1 cellular context compared by ENCODE assay signal in the genomic region with DNA sequence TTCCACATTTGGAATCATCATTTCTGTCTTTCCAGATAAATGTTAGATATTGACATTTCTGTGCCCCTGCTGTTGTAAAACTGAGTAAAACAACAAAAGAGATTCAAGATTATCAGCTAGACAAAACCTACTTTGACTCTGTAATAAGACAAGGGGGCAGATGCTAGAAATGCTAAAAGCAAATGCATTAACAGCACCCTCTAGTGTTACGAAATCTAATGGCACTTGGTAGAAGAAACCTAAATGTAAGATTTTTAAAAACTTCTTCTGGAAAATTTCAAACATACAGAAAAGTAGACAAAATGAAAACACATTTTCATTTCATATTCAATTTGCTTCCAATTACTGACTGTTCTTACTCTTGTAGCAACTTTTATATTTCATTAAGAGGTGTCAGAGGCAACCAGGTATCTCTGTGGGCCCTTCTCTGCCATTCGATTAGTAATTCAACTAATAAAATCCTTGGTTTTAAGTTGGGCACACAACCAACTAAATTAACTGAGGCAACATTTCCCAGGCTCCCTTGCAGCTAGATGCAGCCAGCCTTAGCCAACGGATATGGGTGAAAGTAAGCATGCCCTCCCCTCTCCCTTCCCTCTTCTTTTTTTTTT.
TF ChIP-seq lines count a peak whose summit lies in the region.

No MANE protein-coding gene starts in this region.

TF ChIP-seq in HepG2, 621 proteins besides CTCF, POLR2A, EP300 and RAD21 (continued from another document and continues in another):
- TF ChIP-seq, protein P1, sequence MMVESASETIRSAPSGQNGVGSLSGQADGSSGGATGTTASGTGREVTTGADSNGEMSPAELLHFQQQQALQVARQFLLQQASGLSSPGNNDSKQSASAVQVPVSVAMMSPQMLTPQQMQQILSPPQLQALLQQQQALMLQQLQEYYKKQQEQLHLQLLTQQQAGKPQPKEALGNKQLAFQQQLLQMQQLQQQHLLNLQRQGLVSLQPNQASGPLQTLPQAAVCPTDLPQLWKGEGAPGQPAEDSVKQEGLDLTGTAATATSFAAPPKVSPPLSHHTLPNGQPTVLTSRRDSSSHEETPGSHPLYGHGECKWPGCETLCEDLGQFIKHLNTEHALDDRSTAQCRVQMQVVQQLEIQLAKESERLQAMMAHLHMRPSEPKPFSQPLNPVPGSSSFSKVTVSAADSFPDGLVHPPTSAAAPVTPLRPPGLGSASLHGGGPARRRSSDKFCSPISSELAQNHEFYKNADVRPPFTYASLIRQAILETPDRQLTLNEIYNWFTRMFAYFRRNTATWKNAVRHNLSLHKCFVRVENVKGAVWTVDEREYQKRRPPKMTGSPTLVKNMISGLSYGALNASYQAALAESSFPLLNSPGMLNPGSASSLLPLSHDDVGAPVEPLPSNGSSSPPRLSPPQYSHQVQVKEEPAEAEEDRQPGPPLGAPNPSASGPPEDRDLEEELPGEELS (CRISPR knock-in tag; IDR thresholded peaks at IDR 0.05): no peak
- TF ChIP-seq GZF1 (CRISPR knock-in tag; IDR thresholded peaks at IDR 0.05): no peak
- 0 out of 2 replicates have a peak, but pooled peaks have one; percentile 34 for TF ChIP-seq MED1 (CRISPR knock-in tag; IDR thresholded peaks at IDR 0.05)
- TF ChIP-seq TARDBP (CRISPR knock-in tag; IDR thresholded peaks at IDR 0.05): no peak
- no peak for TF ChIP-seq CREM (IDR thresholded peaks at IDR 0.05)
- TF ChIP-seq CREM (CRISPR knock-in tag; IDR thresholded peaks at IDR 0.05): no peak
- no peak for TF ChIP-seq ZNF33A (CRISPR knock-in tag; IDR thresholded peaks at IDR 0.05; ENCODE audit: borderline replicate concordance)
- no peak for TF ChIP-seq CSRNP1 (CRISPR knock-in tag; IDR thresholded peaks at IDR 0.05)
- no peak for TF ChIP-seq ZMYM4 (CRISPR knock-in tag; IDR thresholded peaks at IDR 0.05)
- TF ChIP-seq ADNP (CRISPR knock-in tag; IDR thresholded peaks at IDR 0.05): no peak
- no peak for TF ChIP-seq SNAPC5 (CRISPR knock-in tag; IDR thresholded peaks at IDR 0.05; ENCODE audit: borderline replicate concordance)
- no peak for TF ChIP-seq TRAFD1 (CRISPR knock-in tag; IDR thresholded peaks at IDR 0.05; ENCODE audit: borderline replicate concordance)
- TF ChIP-seq, protein P2, sequence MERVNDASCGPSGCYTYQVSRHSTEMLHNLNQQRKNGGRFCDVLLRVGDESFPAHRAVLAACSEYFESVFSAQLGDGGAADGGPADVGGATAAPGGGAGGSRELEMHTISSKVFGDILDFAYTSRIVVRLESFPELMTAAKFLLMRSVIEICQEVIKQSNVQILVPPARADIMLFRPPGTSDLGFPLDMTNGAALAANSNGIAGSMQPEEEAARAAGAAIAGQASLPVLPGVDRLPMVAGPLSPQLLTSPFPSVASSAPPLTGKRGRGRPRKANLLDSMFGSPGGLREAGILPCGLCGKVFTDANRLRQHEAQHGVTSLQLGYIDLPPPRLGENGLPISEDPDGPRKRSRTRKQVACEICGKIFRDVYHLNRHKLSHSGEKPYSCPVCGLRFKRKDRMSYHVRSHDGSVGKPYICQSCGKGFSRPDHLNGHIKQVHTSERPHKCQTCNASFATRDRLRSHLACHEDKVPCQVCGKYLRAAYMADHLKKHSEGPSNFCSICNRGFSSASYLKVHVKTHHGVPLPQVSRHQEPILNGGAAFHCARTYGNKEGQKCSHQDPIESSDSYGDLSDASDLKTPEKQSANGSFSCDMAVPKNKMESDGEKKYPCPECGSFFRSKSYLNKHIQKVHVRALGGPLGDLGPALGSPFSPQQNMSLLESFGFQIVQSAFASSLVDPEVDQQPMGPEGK (CRISPR knock-in tag; IDR thresholded peaks at IDR 0.05): 0 out of 2 replicates have a peak, but pooled peaks have one; percentile 22
- no peak for TF ChIP-seq CBX5 (CRISPR knock-in tag; IDR thresholded peaks at IDR 0.05; ENCODE audit: borderline replicate concordance)
- TF ChIP-seq PCBP2 (optimal IDR thresholded peaks at IDR 0.05; ENCODE audit: low read depth, low read length, poor library complexity, severe bottlenecking): no peak
- TF ChIP-seq ZNF460 (CRISPR knock-in tag; IDR thresholded peaks at IDR 0.05; ENCODE audit: borderline replicate concordance): no peak
- TF ChIP-seq ARID3A (IDR thresholded peaks at IDR 0.05; ENCODE audit: low read depth, low read length): peak; percentile 73; the same call in 1 of the 2 replicates
- no peak for TF ChIP-seq NR0B2 (CRISPR knock-in tag; IDR thresholded peaks at IDR 0.05)
- TF ChIP-seq GPN1 (CRISPR knock-in tag; IDR thresholded peaks at IDR 0.05; ENCODE audit: borderline replicate concordance): no peak
- TF ChIP-seq ZSCAN21 (CRISPR knock-in tag; IDR thresholded peaks at IDR 0.05; ENCODE audit: borderline replicate concordance): no peak
- TF ChIP-seq ZFY (CRISPR knock-in tag; IDR thresholded peaks at IDR 0.05): no peak
- TF ChIP-seq ZNF597 (CRISPR knock-in tag; IDR thresholded peaks at IDR 0.05): no peak
- no peak for TF ChIP-seq TOPORS (CRISPR knock-in tag; IDR thresholded peaks at IDR 0.05)
- TF ChIP-seq KDM5B (CRISPR knock-in tag; IDR thresholded peaks at IDR 0.05; ENCODE audit: borderline replicate concordance): no peak
- TF ChIP-seq ZSCAN20 (CRISPR knock-in tag; IDR thresholded peaks at IDR 0.05; ENCODE audit: borderline replicate concordance): no peak
- TF ChIP-seq KDM6A (CRISPR knock-in tag; IDR thresholded peaks at IDR 0.05; ENCODE audit: low read depth): no peak
- TF ChIP-seq GMEB1 (CRISPR knock-in tag; IDR thresholded peaks at IDR 0.05; ENCODE audit: borderline replicate concordance): 0 out of 2 replicates have a peak, but pooled peaks have one; percentile 17
- TF ChIP-seq POGZ (CRISPR knock-in tag; IDR thresholded peaks at IDR 0.05): no peak
- TF ChIP-seq ZNF558 (CRISPR knock-in tag; IDR thresholded peaks at IDR 0.05; ENCODE audit: borderline replicate concordance): no peak
- TF ChIP-seq ZNF615 (CRISPR knock-in tag; IDR thresholded peaks at IDR 0.05; ENCODE audit: borderline replicate concordance): no peak
- no peak for TF ChIP-seq ZMYM3 (CRISPR knock-in tag; IDR thresholded peaks at IDR 0.05)
- TF ChIP-seq, protein P3, sequence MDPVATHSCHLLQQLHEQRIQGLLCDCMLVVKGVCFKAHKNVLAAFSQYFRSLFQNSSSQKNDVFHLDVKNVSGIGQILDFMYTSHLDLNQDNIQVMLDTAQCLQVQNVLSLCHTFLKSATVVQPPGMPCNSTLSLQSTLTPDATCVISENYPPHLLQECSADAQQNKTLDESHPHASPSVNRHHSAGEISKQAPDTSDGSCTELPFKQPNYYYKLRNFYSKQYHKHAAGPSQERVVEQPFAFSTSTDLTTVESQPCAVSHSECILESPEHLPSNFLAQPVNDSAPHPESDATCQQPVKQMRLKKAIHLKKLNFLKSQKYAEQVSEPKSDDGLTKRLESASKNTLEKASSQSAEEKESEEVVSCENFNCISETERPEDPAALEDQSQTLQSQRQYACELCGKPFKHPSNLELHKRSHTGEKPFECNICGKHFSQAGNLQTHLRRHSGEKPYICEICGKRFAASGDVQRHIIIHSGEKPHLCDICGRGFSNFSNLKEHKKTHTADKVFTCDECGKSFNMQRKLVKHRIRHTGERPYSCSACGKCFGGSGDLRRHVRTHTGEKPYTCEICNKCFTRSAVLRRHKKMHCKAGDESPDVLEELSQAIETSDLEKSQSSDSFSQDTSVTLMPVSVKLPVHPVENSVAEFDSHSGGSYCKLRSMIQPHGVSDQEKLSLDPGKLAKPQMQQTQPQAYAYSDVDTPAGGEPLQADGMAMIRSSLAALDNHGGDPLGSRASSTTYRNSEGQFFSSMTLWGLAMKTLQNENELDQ (CRISPR knock-in tag; IDR thresholded peaks at IDR 0.05; ENCODE audit: borderline replicate concordance): no peak
- TF ChIP-seq ZFP1 (CRISPR knock-in tag; IDR thresholded peaks at IDR 0.05): no peak
- no peak for TF ChIP-seq MXD3 (CRISPR knock-in tag; IDR thresholded peaks at IDR 0.05)
